In genomic region chr22:22877523-22878210, GRCh38 we compare ENCODE assay signal across 7 cellular contexts. TPM values are rescaled to one million over a fixed set of nuclear protein-coding genes. Genes with fewer than 3 reads are reported as not detected.
A peak's percentile ranks its signal among the peaks of the same experiment; 100 is the strongest.
DNase-seq lines count a peak whose midpoint lies in the region; ATAC-seq and TF ChIP-seq lines count a peak whose summit lies in the region.

No MANE protein-coding gene starts in this region.

- H3K4me1 ChIP-seq in lower lobe of right lung = no peaks in the 10 kb centered on the region

- no peak for DNase-seq in GM12864 (ENCODE audit: low read depth)
- peak; percentile 46 for DNase-seq in NCI-H146 (lab: John Stamatoyannopoulos, UW)
- peak; percentile 61 for DNase-seq in activated CD4-positive, alpha-beta T cell treated with anti-CD3 and anti-CD28 coated beads for 1 hour
- peak; percentile 28 for DNase-seq in cerebellum (ENCODE audit: low spot score)
- no peak for DNase-seq in lower lobe of right lung
- DNase-seq in stimulated activated CD8-positive, alpha-beta memory T cell treated with anti-CD3 and anti-CD28 coated beads, Interleukin-15, amount 100 ng/mL, for 24 hours (ENCODE audit: low read depth) = peak; percentile 53

- H3K27me3 ChIP-seq in lower lobe of right lung (ENCODE audit: low read depth) = peaks cover 7% of the 10 kb centered on the region

- no peaks in the 10 kb centered on the region for H3K36me3 ChIP-seq in lower lobe of right lung

- intact Hi-C loops in lower lobe of right lung (cut with DNase I) = no loop called here

- TF ChIP-seq CTCF in GM12864 (IDR thresholded peaks at IDR 0.05; ENCODE audit: low read depth, low read length, missing control alignments) (peak; percentile 83), lower lobe of right lung (IDR thresholded peaks at IDR 0.05) (peak; percentile 73)

- no peak overlapping the region for H3K4me3 ChIP-seq in GM12864 (ENCODE audit: low read depth, low read length)
- no peak overlapping the region for H3K4me3 ChIP-seq in lower lobe of right lung

- peaks cover 14% of the 10 kb centered on the region for H3K9me3 ChIP-seq in lower lobe of right lung

- H3K27ac ChIP-seq in lower lobe of right lung = no peak overlapping the region

- ATAC-seq in lower lobe of right lung (peak in 1 of 2 donors; percentile 66), HG03095 (IDR thresholded peaks at IDR 0.05; ENCODE audit: unreplicated experiment) (no peak)

RNA-seq across cellular contexts. Expression of gene IGLL5, which starts 9.9 kb away (rescaled TPM):
- total RNA-seq in cerebellum = not detected
- total RNA-seq in lower lobe of right lung = 11.1 TPM

Comparison
In these comparisons a context has a peak if more than half of its experiments do, and no peak if none do; other contexts are left out.
1. DNase-seq: peak in NCI-H146 (single experiment), activated CD4-positive, alpha-beta T cell treated with anti-CD3 and anti-CD28 coated beads for 1 hour (single experiment), cerebellum (single experiment) and stimulated activated CD8-positive, alpha-beta memory T cell treated with anti-CD3 and anti-CD28 coated beads, Interleukin-15, amount 100 ng/mL, for 24 hours (single experiment); none in GM12864 (single experiment) and lower lobe of right lung (single experiment).
2. RNA of gene IGLL5, which starts 9.9 kb away (total RNA-seq): 11.1 TPM in lower lobe of right lung (single experiment); not detected in cerebellum (single experiment); every median in the first group is over 10 times any median in the second.